ENCODE assay signal across 12 cellular contexts in the genomic region with DNA sequence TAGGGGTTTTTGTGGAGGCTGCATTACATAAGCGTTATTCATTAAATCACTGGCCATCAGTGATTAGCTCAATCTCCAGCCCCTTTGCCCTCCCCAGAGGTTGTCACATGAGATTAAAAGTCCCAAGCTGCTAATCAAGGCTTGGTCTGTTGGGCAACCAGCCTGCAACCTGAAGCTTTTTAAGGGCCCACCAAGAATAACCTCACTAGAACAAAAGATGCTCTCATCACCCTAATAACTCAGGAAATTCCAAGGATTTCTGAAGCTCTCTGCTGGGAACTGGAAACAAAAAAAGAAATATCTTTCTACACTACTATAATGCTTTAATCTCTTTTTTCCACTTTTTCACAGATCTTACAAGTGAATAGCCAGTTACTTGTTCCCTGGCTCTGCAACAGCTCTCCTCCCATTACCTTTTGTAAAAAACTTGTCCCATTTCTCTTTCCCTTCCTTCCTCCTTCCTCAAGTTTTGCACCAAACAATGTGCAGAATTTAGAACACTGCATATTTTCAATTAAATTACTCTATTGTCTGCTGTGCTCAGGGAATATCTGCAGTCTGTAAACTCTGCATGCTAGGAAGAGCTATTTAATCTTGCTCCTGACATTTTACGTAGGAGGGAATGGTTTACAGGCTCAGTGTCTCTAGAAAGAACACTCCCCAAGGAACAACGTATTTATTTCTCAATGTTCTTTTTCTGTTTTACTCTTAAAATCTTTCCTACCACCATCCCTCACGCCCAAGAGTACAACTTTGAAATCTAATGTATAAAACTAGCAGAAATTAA.
A peak's percentile ranks its signal among the peaks of the same experiment; 100 is the strongest.
DNase-seq lines count a peak whose midpoint lies in the region; ATAC-seq and TF ChIP-seq lines count a peak whose summit lies in the region.
"Had no signal": no experiment of that assay in that cellular context is flagged by ENCODE, and none has a peak within 500 bp of the region (broad histone marks: within the 10 kb centered on the region; RNA-seq: fewer than 3 reads in every experiment).

No MANE protein-coding gene starts in this region.

- ATAC-seq in GM21360 (IDR thresholded peaks at IDR 0.05; ENCODE audit: unreplicated experiment) (no peak), HG03439 (IDR thresholded peaks at IDR 0.05; ENCODE audit: unreplicated experiment) (no peak)

- no peaks in the 10 kb centered on the region for H3K79me2 ChIP-seq in ACC112 (ENCODE audit: control insufficient read depth, insufficient read depth, low read length, unreplicated experiment)

- no peak for TF ChIP-seq CTCF in fibroblast of villous mesenchyme (IDR thresholded peaks at IDR 0.05; ENCODE audit: insufficient read depth, low read depth, low read length)
- TF ChIP-seq CTCF in nephron progenitor cell (IDR thresholded peaks at IDR 0.05) = no peak

- H3K27ac Mint-ChIP-seq in nephron progenitor cell = peak overlapping the region; percentile 98
- H3K27ac Mint-ChIP-seq: activated naive CD8-positive, alpha-beta T cell treated with anti-CD3 and anti-CD28 coated beads, Interleukin-2, amount 10 ng/mL, durations not matched to agents 7 days and 5 days had no signal

- H3K27me3 ChIP-seq in ACC112 (ENCODE audit: insufficient read depth, low read length) (no peaks in the 10 kb centered on the region), SJSA1 (replicated peaks) (no peaks in the 10 kb centered on the region)

- H3K9me3 ChIP-seq in SJSA1 (replicated peaks) = no peaks in the 10 kb centered on the region; the same call in 1 of the 2 replicates

- peak; percentile 50 to 77 for DNase-seq in SJSA1 (ENCODE audit: low read depth in 1 of 2, low spot score in 2 of 2)
- peak; percentile 23 for DNase-seq in fibroblast of villous mesenchyme (ENCODE audit: low read depth)
- peak; percentile 5 for DNase-seq in nephron progenitor cell
- DNase-seq in HEK293T (ENCODE audit: extremely low spot score) = no peak
- no peak for DNase-seq in activated CD8-positive, alpha-beta memory T cell treated with anti-CD3 and anti-CD28 coated beads, Interleukin-2, amount 50 U/mL, for 4 hours
- DNase-seq: activated CD8-positive, alpha-beta memory T cell treated with anti-CD3 and anti-CD28 coated beads for 24 hours; activated naive CD8-positive, alpha-beta T cell treated with anti-CD3 and anti-CD28 coated beads, Interleukin-2, amount 10 ng/mL, durations not matched to agents 7 days and 5 days; NCI-H1930; occipital lobe had no signal

- peaks cover 10% of the 10 kb centered on the region for H3K4me1 ChIP-seq in ACC112 (ENCODE audit: control insufficient read depth, insufficient read depth, low read length, unreplicated experiment)
- H3K4me1 ChIP-seq in SJSA1 (replicated peaks) = peaks cover 25% of the 10 kb centered on the region

- peaks cover 17% of the 10 kb centered on the region for H3K36me3 Mint-ChIP-seq in nephron progenitor cell (ENCODE audit: low read depth)
- H3K36me3 Mint-ChIP-seq: activated naive CD8-positive, alpha-beta T cell treated with anti-CD3 and anti-CD28 coated beads, Interleukin-2, amount 10 ng/mL, durations not matched to agents 7 days and 5 days had no signal

- H3K4me3 Mint-ChIP-seq in nephron progenitor cell = peak overlapping the region; percentile 64
- H3K4me3 Mint-ChIP-seq: activated naive CD8-positive, alpha-beta T cell treated with anti-CD3 and anti-CD28 coated beads, Interleukin-2, amount 10 ng/mL, durations not matched to agents 7 days and 5 days had no signal

- peak overlapping the region; percentile 59 for H2AFZ ChIP-seq in ACC112 (ENCODE audit: low read length, unreplicated experiment)

- peaks cover 42% of the 10 kb centered on the region for H3K4me1 Mint-ChIP-seq in nephron progenitor cell
- H3K4me1 Mint-ChIP-seq: activated naive CD8-positive, alpha-beta T cell treated with anti-CD3 and anti-CD28 coated beads, Interleukin-2, amount 10 ng/mL, durations not matched to agents 7 days and 5 days had no signal

- H3K27me3 Mint-ChIP-seq in nephron progenitor cell (ENCODE audit: low read depth, poor library complexity) = no peaks in the 10 kb centered on the region
- H3K27me3 Mint-ChIP-seq: activated naive CD8-positive, alpha-beta T cell treated with anti-CD3 and anti-CD28 coated beads, Interleukin-2, amount 10 ng/mL, durations not matched to agents 7 days and 5 days had no signal

- POLR2A ChIA-PET in HEK293T (lab: Yijun Ruan, JAX) = no interaction called here

- H3K9me3 Mint-ChIP-seq in nephron progenitor cell = peaks cover 7% of the 10 kb centered on the region
- H3K9me3 Mint-ChIP-seq: activated naive CD8-positive, alpha-beta T cell treated with anti-CD3 and anti-CD28 coated beads, Interleukin-2, amount 10 ng/mL, durations not matched to agents 7 days and 5 days had no signal

- H3K4me3 ChIP-seq in ACC112 (ENCODE audit: low read depth, low read length) = peak overlapping the region; percentile 34; the same call in 1 of the 2 replicates
- no peak overlapping the region for H3K4me3 ChIP-seq in SJSA1
- no peak overlapping the region for H3K4me3 ChIP-seq in fibroblast of villous mesenchyme (ENCODE audit: low read depth, low read length)

- H3K36me3 ChIP-seq in ACC112 (ENCODE audit: insufficient read depth, low read length) (no peaks in the 10 kb centered on the region), SJSA1 (no peaks in the 10 kb centered on the region)

- H3K27ac ChIP-seq in ACC112 (ENCODE audit: low read depth, low read length) (no peak overlapping the region), SJSA1 (peak overlapping the region; percentile 86)

- CTCF ChIA-PET in HEK293T (lab: Yijun Ruan, JAX) = no interaction called here

TF ChIP-seq in HEK293T, 16 proteins besides CTCF, POLR2A, EP300 and RAD21:
- no peak for TF ChIP-seq ZNF384 (IDR thresholded peaks at IDR 0.05)
- TF ChIP-seq L3MBTL2 (conservative IDR thresholded peaks at IDR 0.05) = no peak
- TF ChIP-seq BHLHE40 (IDR thresholded peaks at IDR 0.05; ENCODE audit: borderline replicate concordance) = no peak
- TF ChIP-seq SUZ12 (IDR thresholded peaks at IDR 0.05) = no peak
- TF ChIP-seq PKNOX1 (IDR thresholded peaks at IDR 0.05) = no peak
- TF ChIP-seq FOXM1 (IDR thresholded peaks at IDR 0.05; ENCODE audit: borderline replicate concordance) = no peak
- no peak for TF ChIP-seq FOXA1 (IDR thresholded peaks at IDR 0.05)
- no peak for TF ChIP-seq LEF1 (IDR thresholded peaks at IDR 0.05; ENCODE audit: borderline replicate concordance)
- TF ChIP-seq ELF4 (IDR thresholded peaks at IDR 0.05) = no peak
- TF ChIP-seq CTBP1 (IDR thresholded peaks at IDR 0.05; ENCODE audit: borderline replicate concordance) = no peak
- no peak for TF ChIP-seq TARDBP (IDR thresholded peaks at IDR 0.05)
- TF ChIP-seq FOXK2 (IDR thresholded peaks at IDR 0.05) = no peak
- TF ChIP-seq ARNT (IDR thresholded peaks at IDR 0.05) = no peak
- no peak for TF ChIP-seq SP1 (IDR thresholded peaks at IDR 0.05)
- no peak for TF ChIP-seq HDGF (IDR thresholded peaks at IDR 0.05; ENCODE audit: borderline replicate concordance)

Comparison
In these comparisons a context has a peak if more than half of its experiments do, and no peak if none do; other contexts are left out.
1. DNase-seq: peak in SJSA1 (2 of 2), fibroblast of villous mesenchyme (single experiment) and nephron progenitor cell (single experiment); none in HEK293T (single experiment) and activated CD8-positive, alpha-beta memory T cell treated with anti-CD3 and anti-CD28 coated beads, Interleukin-2, amount 50 U/mL, for 4 hours (single experiment).